1 cellular context compared by ENCODE assay signal in genomic region chr18:9808530-9809241, GRCh38.
TF ChIP-seq lines count a peak whose summit lies in the region.

No MANE protein-coding gene starts in this region.

TF ChIP-seq in IMR-90, 13 proteins besides CTCF, POLR2A, EP300 and RAD21:
- TF ChIP-seq SMC3 (IDR thresholded peaks at IDR 0.05; ENCODE audit: low read depth, low read length) = no peak
- TF ChIP-seq MAFK (IDR thresholded peaks at IDR 0.05; ENCODE audit: low read depth, low read length) = no peak
- TF ChIP-seq RFX5 (IDR thresholded peaks at IDR 0.05; ENCODE audit: low read depth, low read length) = no peak
- no peak for TF ChIP-seq RCOR1 (IDR thresholded peaks at IDR 0.05; ENCODE audit: insufficient replicate concordance, low read length)
